In the genomic region with DNA sequence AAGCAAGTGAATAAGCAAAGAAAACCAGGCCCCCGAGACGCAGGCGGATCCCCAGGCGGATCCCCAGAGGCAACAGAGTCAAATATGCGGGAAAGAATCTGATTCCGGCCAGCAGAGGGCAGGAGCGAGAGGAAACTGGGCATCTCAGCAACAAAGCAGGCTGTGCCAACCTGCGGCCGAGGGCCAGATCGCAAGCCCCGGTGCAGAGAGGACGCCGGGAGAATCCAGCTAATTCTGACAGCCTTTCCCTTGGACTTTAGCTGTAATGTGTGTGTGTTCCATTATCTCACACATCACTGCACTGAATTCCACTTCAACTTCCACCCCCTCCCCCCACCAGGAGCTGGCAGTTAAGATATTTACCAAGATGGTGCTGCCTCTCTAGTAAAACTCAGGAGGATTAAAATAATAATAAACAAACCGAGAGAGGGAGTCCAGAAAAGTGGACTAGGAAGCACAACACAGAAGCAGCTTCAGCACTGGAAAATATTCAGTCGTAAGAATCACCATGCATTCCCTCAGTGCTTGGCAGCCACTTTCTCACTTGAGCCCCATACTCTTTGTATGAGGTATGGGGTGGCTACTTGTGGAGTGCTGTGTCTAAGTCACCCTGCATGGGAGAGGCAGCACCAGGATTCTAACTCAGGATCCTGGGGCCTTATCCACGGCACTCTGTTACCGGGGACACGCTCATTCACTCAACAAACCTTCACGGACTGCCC, we compare ENCODE assay signal across 8 cellular contexts.
DNase-seq lines count a peak whose midpoint lies in the region; ATAC-seq and TF ChIP-seq lines count a peak whose summit lies in the region.

No MANE protein-coding gene starts in this region.

- H3K27me3 ChIP-seq in subcutaneous abdominal adipose tissue (ENCODE audit: control insufficient read depth in 5 of 5, insufficient read depth in 4 of 5, low read length in 5 of 5): no peaks in the 10 kb centered on the region

- CTCF ChIA-PET in RWPE1 (lab: Yijun Ruan, JAX): interaction anchor here (0.6 to 2.5 kb wide), 14 partner anchors 11 to 797 kb away, joined by 3 to 24 read pairs (median 3); no protein-coding TSS in a partner anchor

- peak; percentile 85 for TF ChIP-seq CTCF in GM12864 (IDR thresholded peaks at IDR 0.05; ENCODE audit: low read depth, low read length, missing control alignments)
- peak; percentile 91 for TF ChIP-seq CTCF in RWPE1 (conservative IDR thresholded peaks at IDR 0.05; ENCODE audit: low read depth)
- peak; percentile 62 for TF ChIP-seq CTCF in foreskin fibroblast (IDR thresholded peaks at IDR 0.05; ENCODE audit: low read depth, low read length)

- POLR2A ChIA-PET in RWPE1 (lab: Yijun Ruan, JAX; ENCODE audit: low non-redundant PET): no interaction called here

- peaks cover 0 to 3% (median 0%) of the 10 kb centered on the region in 5 donors for H3K9me3 ChIP-seq in subcutaneous abdominal adipose tissue (ENCODE audit: control insufficient read depth in 5 of 5, low read length in 5 of 5)

- H3K4me3 ChIP-seq in GM12864 (ENCODE audit: low read depth, low read length): no peak overlapping the region
- H3K4me3 ChIP-seq in foreskin fibroblast (ENCODE audit: low read depth in 1 of 2, low read length in 2 of 2): no peak overlapping the region
- H3K4me3 ChIP-seq in subcutaneous abdominal adipose tissue (ENCODE audit: low read depth in 1 of 5, low read length in 5 of 5): no peak overlapping the region

- no peak overlapping the region for H3K27ac ChIP-seq in RWPE1
- H3K27ac ChIP-seq in subcutaneous abdominal adipose tissue (ENCODE audit: low read depth, low read length): peak overlapping the region; percentile 45

- peak overlapping the region in 1 of 5 donors; percentile 45 for H3K9ac ChIP-seq in subcutaneous abdominal adipose tissue (ENCODE audit: low read length in 5 of 5)

- H3K4me1 ChIP-seq in subcutaneous abdominal adipose tissue (ENCODE audit: control insufficient read depth in 5 of 5, insufficient read depth in 5 of 5, low read length in 5 of 5): peaks cover 10 to 46% (median 32%) of the 10 kb centered on the region in 5 donors

- no peak for DNase-seq in GM12864 (ENCODE audit: low read depth)
- peak; percentile 84 for DNase-seq in LoVo (ENCODE audit: low spot score)
- peak; percentile 69 for DNase-seq in RWPE1 (ENCODE audit: low spot score)
- peak; percentile 68 for DNase-seq in activated effector memory CD4-positive, alpha-beta T cell treated with Interleukin-2 at 50 U/mL for 16 hours
- DNase-seq in foreskin fibroblast: peak; percentile 68 to 91
- peak; percentile 3 to 95 (median 77) for DNase-seq in nucleus accumbens (lab: John Stamatoyannopoulos, UW)

- no peaks in the 10 kb centered on the region for H3K36me3 ChIP-seq in subcutaneous abdominal adipose tissue (ENCODE audit: control insufficient read depth in 5 of 5, insufficient read depth in 5 of 5, low read length in 5 of 5)

- ATAC-seq in HG03039 (IDR thresholded peaks at IDR 0.05; ENCODE audit: unreplicated experiment): no peak
